ENCODE assay signal across 11 cellular contexts in genomic region chr14:22464422-22465142, GRCh38.
DNase-seq lines count a peak whose midpoint lies in the region; ATAC-seq, FAIRE-seq and TF ChIP-seq lines count a peak whose summit lies in the region.
"Had no signal": no experiment of that assay in that cellular context is flagged by ENCODE, and none has a peak within 500 bp of the region (broad histone marks: within the 10 kb centered on the region; RNA-seq: fewer than 3 reads in every experiment).

No MANE protein-coding gene starts in this region.

- peak overlapping the region; percentile 98 for H3K27ac ChIP-seq in KOPT-K1 (ENCODE audit: low read depth, low read length, poor library complexity, severe bottlenecking)
- H3K27ac ChIP-seq: VCaP had no signal

- CTCF ChIA-PET in activated CD8-positive, alpha-beta memory T cell treated with anti-CD3 and anti-CD28 coated beads, Interleukin-2, amount 10 ng/mL, durations not matched to agents 7 days and 5 days (lab: Charles Lee) = no interaction called here

- ATAC-seq in GM19463 (IDR thresholded peaks at IDR 0.05; ENCODE audit: unreplicated experiment) (peak; percentile 56), HG02970 (IDR thresholded peaks at IDR 0.05; ENCODE audit: low FRiP score, unreplicated experiment) (peak; percentile 69), Right ventricle myocardium inferior (no peak)
- no peak for ATAC-seq in activated CD8-positive, alpha-beta memory T cell treated with anti-CD3 and anti-CD28 coated beads, Interleukin-2, amount 10 ng/mL, durations not matched to agents 7 days and 5 days

- no peaks in the 10 kb centered on the region for H3K27me3 Mint-ChIP-seq in activated CD8-positive, alpha-beta memory T cell treated with anti-CD3 and anti-CD28 coated beads, Interleukin-2, amount 10 ng/mL, durations not matched to agents 7 days and 5 days

- H3K9me3 ChIP-seq in KOPT-K1 (ENCODE audit: insufficient read depth, low read length, poor library complexity, severe bottlenecking) = no peaks in the 10 kb centered on the region

- peaks cover 67% of the 10 kb centered on the region for H3K36me3 ChIP-seq in KOPT-K1 (ENCODE audit: insufficient read depth, low read length)

- no peak overlapping the region for H3K27ac Mint-ChIP-seq in activated CD8-positive, alpha-beta memory T cell treated with anti-CD3 and anti-CD28 coated beads, Interleukin-2, amount 10 ng/mL, durations not matched to agents 7 days and 5 days
- H3K27ac Mint-ChIP-seq: activated naive CD4-positive, alpha-beta T cell treated with anti-CD3 and anti-CD28 coated beads, Interleukin-2, amount 50 U/mL, for 72 hours had no signal

- H3K36me3 Mint-ChIP-seq in activated CD8-positive, alpha-beta memory T cell treated with anti-CD3 and anti-CD28 coated beads, Interleukin-2, amount 10 ng/mL, durations not matched to agents 7 days and 5 days = no peaks in the 10 kb centered on the region
- H3K36me3 Mint-ChIP-seq: activated naive CD4-positive, alpha-beta T cell treated with anti-CD3 and anti-CD28 coated beads, Interleukin-2, amount 50 U/mL, for 72 hours had no signal

- no peak overlapping the region for H3K4me3 Mint-ChIP-seq in activated CD8-positive, alpha-beta memory T cell treated with anti-CD3 and anti-CD28 coated beads, Interleukin-2, amount 10 ng/mL, durations not matched to agents 7 days and 5 days

- intact Hi-C loops in Right ventricle myocardium inferior (cut with DNase I) = no loop called here

- no peak for TF ChIP-seq POLR2A in H54 (IDR thresholded peaks at IDR 0.05; ENCODE audit: low read depth, low read length)

- DNase-seq in GM18507 (ENCODE audit: extremely low spot score, insufficient read length, low read depth) (no peak), H54 (ENCODE audit: insufficient read length, low spot score) (no peak), Right ventricle myocardium inferior (ENCODE audit: missing footprints) (no peak), H4 (ENCODE audit: low spot score) (no peak)
- no peak for DNase-seq in activated CD8-positive, alpha-beta memory T cell treated with anti-CD3 and anti-CD28 coated beads, Interleukin-2, amount 10 ng/mL, durations not matched to agents 7 days and 5 days

- H3K9me3 Mint-ChIP-seq in activated CD8-positive, alpha-beta memory T cell treated with anti-CD3 and anti-CD28 coated beads, Interleukin-2, amount 10 ng/mL, durations not matched to agents 7 days and 5 days (ENCODE audit: low read depth) = no peaks in the 10 kb centered on the region
- H3K9me3 Mint-ChIP-seq: activated naive CD4-positive, alpha-beta T cell treated with anti-CD3 and anti-CD28 coated beads, Interleukin-2, amount 50 U/mL, for 72 hours had no signal

- peak; percentile 96 for FAIRE-seq in GM18507 (lab: Jason Lieb, UNC)
- FAIRE-seq in H54 (lab: Jason Lieb, UNC) = no peak
- FAIRE-seq: H1 had no signal

- no peaks in the 10 kb centered on the region for H3K4me1 Mint-ChIP-seq in activated CD8-positive, alpha-beta memory T cell treated with anti-CD3 and anti-CD28 coated beads, Interleukin-2, amount 10 ng/mL, durations not matched to agents 7 days and 5 days

Comparison
In these comparisons a context has a peak if more than half of its experiments do, and no peak if none do; other contexts are left out.
1. ATAC-seq: peak in GM19463 (single experiment) and HG02970 (single experiment); none in Right ventricle myocardium inferior (single experiment) and activated CD8-positive, alpha-beta memory T cell treated with anti-CD3 and anti-CD28 coated beads, Interleukin-2, amount 10 ng/mL, durations not matched to agents 7 days and 5 days (single experiment).